14 cellular contexts compared by ENCODE assay signal in genomic region chr12:89695100-89695499, GRCh38. TPM values are rescaled to one million over a fixed set of nuclear protein-coding genes. Genes with fewer than 3 reads are reported as not detected.
DNase-seq lines count a peak whose midpoint lies in the region; ATAC-seq, FAIRE-seq and TF ChIP-seq lines count a peak whose summit lies in the region.
"Had no signal": no experiment of that assay in that cellular context is flagged by ENCODE, and none has a peak within 500 bp of the region (broad histone marks: within the 10 kb centered on the region; RNA-seq: fewer than 3 reads in every experiment).

No MANE protein-coding gene starts in this region.

- DNase-seq in heart left ventricle, result no peak
- DNase-seq in right atrium auricular region (ENCODE audit: low spot score), result no peak
- peak; percentile 64 for DNase-seq in astrocyte (ENCODE audit: low read depth)
- DNase-seq in foreskin fibroblast, result peak; percentile 52 to 76
- no peak for DNase-seq in GM20000 (ENCODE audit: low spot score)
- DNase-seq in NCI-H146 (lab: John Stamatoyannopoulos, UW), result no peak
- DNase-seq: activated CD4-positive, alpha-beta memory T cell treated with anti-CD3 and anti-CD28 coated beads, Interleukin-2, amount 10 ng/mL, durations not matched to agents 7 days and 5 days; Calu3; occipital lobe; spleen had no signal

- H2AFZ ChIP-seq in astrocyte (ENCODE audit: low read depth, low read length), result no peak overlapping the region

- H3K79me2 ChIP-seq in astrocyte (ENCODE audit: insufficient read depth, low read length), result peaks cover 99% of the 10 kb centered on the region

- intact Hi-C loops in heart left ventricle (cut with DNase I), result no loop called here

- no peak overlapping the region for H3K27ac Mint-ChIP-seq in astrocyte (ENCODE audit: unreplicated experiment)
- H3K27ac Mint-ChIP-seq: activated CD4-positive, alpha-beta memory T cell treated with anti-CD3 and anti-CD28 coated beads, Interleukin-2, amount 10 ng/mL, durations not matched to agents 7 days and 5 days; activated T-helper 2 cell treated with anti-CD3 and anti-CD28 coated beads, Interferon-gamma antibody, Interleukin-2, Interleukin-4, amounts not matched to agents 10 μg/mL and 5 μg/mL and 100 μg/mL, durations not matched to agents 14 hours and 24 hours and 36 hours had no signal

- H3K4me2 ChIP-seq in astrocyte (ENCODE audit: low read length), result no peak overlapping the region

- H3K4me1 ChIP-seq in heart left ventricle (peaks cover 0 to 48% (median 0%) of the 10 kb centered on the region in 12 donors), right atrium auricular region (peaks cover 0 to 13% of the 10 kb centered on the region in 2 donors), astrocyte (ENCODE audit: insufficient read depth, low read length) (peaks cover 5% of the 10 kb centered on the region)

- no peaks in the 10 kb centered on the region for H3K36me3 Mint-ChIP-seq in astrocyte (ENCODE audit: low read depth, unreplicated experiment)

- H4K20me1 ChIP-seq in astrocyte (ENCODE audit: insufficient read depth, low read length), result peaks cover 43% of the 10 kb centered on the region

- no peaks in the 10 kb centered on the region for H3K27me3 ChIP-seq in heart left ventricle
- no peaks in the 10 kb centered on the region for H3K27me3 ChIP-seq in right atrium auricular region
- H3K27me3 ChIP-seq in astrocyte (ENCODE audit: insufficient read depth, low read length), result no peaks in the 10 kb centered on the region
- H3K27me3 ChIP-seq: spleen had no signal

- no peaks in the 10 kb centered on the region for H3K9me3 Mint-ChIP-seq in astrocyte (ENCODE audit: unreplicated experiment)
- H3K9me3 Mint-ChIP-seq: activated CD4-positive, alpha-beta memory T cell treated with anti-CD3 and anti-CD28 coated beads, Interleukin-2, amount 10 ng/mL, durations not matched to agents 7 days and 5 days; activated T-helper 2 cell treated with anti-CD3 and anti-CD28 coated beads, Interferon-gamma antibody, Interleukin-2, Interleukin-4, amounts not matched to agents 10 μg/mL and 5 μg/mL and 100 μg/mL, durations not matched to agents 14 hours and 24 hours and 36 hours had no signal

- no peak for TF ChIP-seq POLR2A in heart left ventricle (IDR thresholded peaks at IDR 0.05)

- H3K27ac ChIP-seq in heart left ventricle (no peak overlapping the region), right atrium auricular region (no peak overlapping the region), astrocyte (ENCODE audit: low read depth, low read length) (no peak overlapping the region)
- H3K27ac ChIP-seq: spleen had no signal

- H3K36me3 ChIP-seq in heart left ventricle (no peaks in the 10 kb centered on the region), right atrium auricular region (no peaks in the 10 kb centered on the region), astrocyte (ENCODE audit: insufficient read depth, low read length) (no peaks in the 10 kb centered on the region)
- H3K36me3 ChIP-seq: spleen had no signal

- no peak overlapping the region for H3K9ac ChIP-seq in astrocyte (ENCODE audit: low read length)

- TF ChIP-seq CTCF in heart left ventricle (IDR thresholded peaks at IDR 0.05) (no peak), right atrium auricular region (IDR thresholded peaks at IDR 0.05) (no peak), astrocyte (IDR thresholded peaks at IDR 0.05; ENCODE audit: insufficient read depth, low read depth, low read length) (no peak), foreskin fibroblast (IDR thresholded peaks at IDR 0.05; ENCODE audit: low read depth, low read length) (no peak), GM20000 (IDR thresholded peaks at IDR 0.05; ENCODE audit: extremely low read depth, missing control alignments) (no peak)

- H3K4me3 ChIP-seq in heart left ventricle (no peak overlapping the region), right atrium auricular region (no peak overlapping the region), astrocyte (ENCODE audit: insufficient read depth, low read depth, low read length) (no peak overlapping the region), foreskin fibroblast (ENCODE audit: low read depth in 1 of 2, low read length in 2 of 2) (no peak overlapping the region)
- H3K4me3 ChIP-seq: spleen had no signal

- 78 to 96% (median 89%) methylated on average over 2 of the region's 2 CpGs for WGBS in heart left ventricle, 4 donors

- H3K9me3 ChIP-seq in heart left ventricle (no peaks in the 10 kb centered on the region), right atrium auricular region (no peaks in the 10 kb centered on the region), astrocyte (ENCODE audit: insufficient read depth, low read depth, low read length) (no peaks in the 10 kb centered on the region)
- H3K9me3 ChIP-seq: spleen had no signal

- H3K27me3 Mint-ChIP-seq in astrocyte (ENCODE audit: low read depth, unreplicated experiment), result no peaks in the 10 kb centered on the region
- H3K27me3 Mint-ChIP-seq: activated CD4-positive, alpha-beta memory T cell treated with anti-CD3 and anti-CD28 coated beads, Interleukin-2, amount 10 ng/mL, durations not matched to agents 7 days and 5 days had no signal

- no peak for FAIRE-seq in astrocyte (lab: Jason Lieb, UNC)
- FAIRE-seq: HepG2 had no signal

- no peak overlapping the region for H3K4me3 Mint-ChIP-seq in astrocyte (ENCODE audit: unreplicated experiment)
- H3K4me3 Mint-ChIP-seq: activated CD4-positive, alpha-beta memory T cell treated with anti-CD3 and anti-CD28 coated beads, Interleukin-2, amount 10 ng/mL, durations not matched to agents 7 days and 5 days had no signal

- H3K4me1 Mint-ChIP-seq in astrocyte (ENCODE audit: low read depth, unreplicated experiment), result peaks cover 35% of the 10 kb centered on the region

- ATAC-seq in heart left ventricle, result peak; percentile 69 to 88 (median 84)
- ATAC-seq in HG02610 (IDR thresholded peaks at IDR 0.05; ENCODE audit: unreplicated experiment), result no peak
- ATAC-seq in GM18870 (IDR thresholded peaks at IDR 0.05; ENCODE audit: unreplicated experiment), result no peak
- ATAC-seq: HepG2 had no signal

RNA-seq across cellular contexts. Expression of gene ATP2B1, which starts 13.5 kb away (rescaled TPM):
- total RNA-seq in heart left ventricle (10 to 100 TPM; 11.0 to 34.9 (median 20.4) TPM), right atrium auricular region (10 to 100 TPM; 14.9 to 18.5 TPM), astrocyte (48.9 and 54.7 TPM in 2 replicates)
- 10 to 100 TPM in 1 of 2 donors, 1 to 10 TPM in 1; 3.3 to 15.5 TPM for polyA plus RNA-seq in heart left ventricle

Comparison
In these comparisons a context has a peak if more than half of its experiments do, and no peak if none do; other contexts are left out.
1. ATAC-seq: peak in heart left ventricle (4 of 4); none in HG02610 (single experiment) and GM18870 (single experiment).
2. DNase-seq: peak in astrocyte (single experiment) and foreskin fibroblast (2 of 2); none in heart left ventricle (0 of 5), right atrium auricular region (single experiment), GM20000 (single experiment) and NCI-H146 (single experiment).